ENCODE assay signal across 32 cellular contexts in genomic region chrX:70621743-70622142, GRCh38.
"Had no signal": no experiment of that assay in that cellular context is flagged by ENCODE, and none has a peak within 500 bp of the region (broad histone marks: within the 10 kb centered on the region; RNA-seq: fewer than 3 reads in every experiment).

No MANE protein-coding gene starts in this region.

- H3K27ac ChIP-seq: adrenal gland, ascending aorta, body of pancreas, brain microvascular endothelial cell, breast epithelium, cardiac muscle cell had no signal

- H3K36me3 ChIP-seq: adrenal gland, ascending aorta, brain microvascular endothelial cell, breast epithelium, cardiac muscle cell had no signal

- H3K4me3 ChIP-seq: adrenal gland, ascending aorta, body of pancreas, breast epithelium, cardiac muscle cell had no signal

- H3K4me1 ChIP-seq: adrenal gland, ascending aorta, body of pancreas, breast epithelium had no signal

- DNase-seq: activated effector memory CD4-positive, alpha-beta T cell treated with anti-CD3 and anti-CD28 coated beads, Interleukin-2, amount 50 U/mL, for 16 hours; activated effector memory CD4-positive, alpha-beta T cell treated with Interleukin-2 at 50 U/mL for 16 hours; activated gamma-delta T cell; activated gamma-delta T cell treated with Interleukin-2 at 50 U/mL for 16 hours; activated naive CD4-positive, alpha-beta T cell; activated naive CD4-positive, alpha-beta T cell treated with anti-CD3 and anti-CD28 coated beads for 36 hours; activated naive CD4-positive, alpha-beta T cell treated with anti-CD3 and anti-CD28 coated beads, Interleukin-2, amount 10 ng/mL, durations not matched to agents 7 days and 5 days; activated naive CD4-positive, alpha-beta T cell treated with anti-CD3 and anti-CD28 coated beads, Interleukin-2, amount 50 U/mL, for 16 hours; activated naive CD4-positive, alpha-beta T cell treated with Interleukin-2 at 50 U/mL for 16 hours; activated naive CD8-positive, alpha-beta T cell treated with anti-CD3 and anti-CD28 coated beads for 36 hours; activated naive CD8-positive, alpha-beta T cell treated with anti-CD3 and anti-CD28 coated beads, Interleukin-2, amount 10 ng/mL, durations not matched to agents 7 days and 5 days; activated naive CD8-positive, alpha-beta T cell treated with anti-CD3 and anti-CD28 coated beads, Interleukin-2, amount 50 U/mL, for 24 hours; activated T-cell treated with anti-CD3 and anti-CD28 coated beads, Interleukin-2, amount 50 U/mL, for 1 hour; activated T-cell treated with anti-CD3 and anti-CD28 coated beads, Interleukin-2, amount 50 U/mL, for 24 hours; activated T-cell treated with anti-CD3 and anti-CD28 coated beads, Interleukin-2, amount 50 U/mL, for 4 hours; activated T-cell treated with anti-CD3 and anti-CD28 coated beads, Interleukin-2, amount 50 U/mL, for 48 hours; activated T-cell treated with anti-CD3 and anti-CD28 coated beads, Interleukin-2, amount 50 U/mL, for 72 hours; adrenal gland; amniotic stem cell; amygdala; anterior cingulate cortex; aorta; body of pancreas; brain microvascular endothelial cell; caudate nucleus; central memory CD4-positive, alpha-beta T cell; cerebellar nuclear complex had no signal

- H3K27me3 ChIP-seq: ascending aorta, body of pancreas, brain microvascular endothelial cell, cardiac muscle cell had no signal

- H3K9me3 ChIP-seq: adrenal gland, ascending aorta, body of pancreas, breast epithelium had no signal

- ATAC-seq: activated naive CD4-positive, alpha-beta T cell treated with anti-CD3 and anti-CD28 coated beads, Interleukin-2, amount 50 U/mL, for 72 hours; activated naive CD8-positive, alpha-beta T cell treated with anti-CD3 and anti-CD28 coated beads, Interleukin-2, amount 50 U/mL, for 24 hours; activated T-cell treated with anti-CD3 and anti-CD28 coated beads, Interleukin-2, amount 50 U/mL, for 4 hours; activated T-cell treated with anti-CD3 and anti-CD28 coated beads, Interleukin-2, amount 50 U/mL, for 72 hours; activated T-helper 17 cell treated with anti-CD3 and anti-CD28 coated beads, Interleukin-2, amount 50 U/mL, for 72 hours; body of pancreas had no signal
